In genomic region chr9:104745852-104746251, GRCh38 we compare ENCODE assay signal across 1 cellular context.
TF ChIP-seq lines count a peak whose summit lies in the region.

No MANE protein-coding gene starts in this region.

TF ChIP-seq in K562, 482 proteins besides CTCF, POLR2A, EP300 and RAD21 (continues in another document):
- no peak for TF ChIP-seq BCLAF1 (IDR thresholded peaks at IDR 0.05; ENCODE audit: borderline replicate concordance in 1 of 2, control insufficient read depth in 1 of 2, low read depth in 2 of 2, low read length in 1 of 2)
- TF ChIP-seq ZNF551 (CRISPR knock-in tag; IDR thresholded peaks at IDR 0.05) = no peak
- no peak for TF ChIP-seq ATF2 (CRISPR knock-in tag; IDR thresholded peaks at IDR 0.05)
- TF ChIP-seq RB1 (IDR thresholded peaks at IDR 0.05; ENCODE audit: low read depth) = no peak
- 0 out of 4 replicates have a peak, but pooled peaks of 1 of the 2 experiments have one; percentile 33 for TF ChIP-seq ETV6 (IDR thresholded peaks at IDR 0.05; ENCODE audit: borderline replicate concordance in 1 of 2, low read depth in 2 of 2, low read length in 1 of 2)
- TF ChIP-seq ETV6 (CRISPR knock-in tag; IDR thresholded peaks at IDR 0.05; ENCODE audit: borderline replicate concordance) = no peak
- TF ChIP-seq FOXA1 (IDR thresholded peaks at IDR 0.05; ENCODE audit: borderline replicate concordance) = no peak
- 0 out of 2 replicates have a peak, but pooled peaks have one; percentile 19 for TF ChIP-seq ADNP (tag; IDR thresholded peaks at IDR 0.05)
- no peak for TF ChIP-seq ZNF696 (CRISPR knock-in tag; conservative IDR thresholded peaks at IDR 0.05)
- no peak for TF ChIP-seq PURB (CRISPR knock-in tag; IDR thresholded peaks at IDR 0.05; ENCODE audit: low read depth)
- no peak for TF ChIP-seq CBX3 (IDR thresholded peaks at IDR 0.05; ENCODE audit: borderline replicate concordance in 1 of 2, low read length in 2 of 2)
- TF ChIP-seq BMI1 (IDR thresholded peaks at IDR 0.05; ENCODE audit: low read length) = no peak
- no peak for TF ChIP-seq RFX5 (IDR thresholded peaks at IDR 0.05; ENCODE audit: low read depth, low read length)
- no peak for TF ChIP-seq ZNF57 (CRISPR knock-in tag; IDR thresholded peaks at IDR 0.05)
- TF ChIP-seq PRMT5 (CRISPR knock-in tag; IDR thresholded peaks at IDR 0.05) = no peak
- TF ChIP-seq POLR2H (tag; IDR thresholded peaks at IDR 0.05; ENCODE audit: low read depth) = no peak
- no peak for TF ChIP-seq MTF1 (CRISPR knock-in tag; IDR thresholded peaks at IDR 0.05; ENCODE audit: borderline replicate concordance)
- no peak for TF ChIP-seq SREBF1 (IDR thresholded peaks at IDR 0.05; ENCODE audit: borderline replicate concordance, low read depth, low read length)
- no peak for TF ChIP-seq RNF219 (CRISPR knock-in tag; IDR thresholded peaks at IDR 0.05)
- no peak for TF ChIP-seq DMBX1 (CRISPR knock-in tag; IDR thresholded peaks at IDR 0.05; ENCODE audit: borderline replicate concordance)
- no peak for TF ChIP-seq STAG1 (CRISPR knock-in tag; IDR thresholded peaks at IDR 0.05; ENCODE audit: borderline replicate concordance)
- no peak for TF ChIP-seq HMG20A (CRISPR knock-in tag; conservative IDR thresholded peaks at IDR 0.05)
- TF ChIP-seq ZNF274 (IDR thresholded peaks at IDR 0.05; ENCODE audit: borderline replicate concordance, low read depth, low read length) = no peak
- TF ChIP-seq AFF4 (CRISPR knock-in tag; IDR thresholded peaks at IDR 0.05) = no peak
- no peak for TF ChIP-seq GTF2E2 (tag; IDR thresholded peaks at IDR 0.05)
- TF ChIP-seq DEAF1 (CRISPR knock-in tag; IDR thresholded peaks at IDR 0.05) = no peak
- TF ChIP-seq ZNF77 (CRISPR knock-in tag; IDR thresholded peaks at IDR 0.05) = no peak
- TF ChIP-seq CLOCK (CRISPR knock-in tag; IDR thresholded peaks at IDR 0.05; ENCODE audit: borderline replicate concordance) = no peak
- TF ChIP-seq TCF7L2 (IDR thresholded peaks at IDR 0.05; ENCODE audit: low read depth, low read length) = no peak
- no peak for TF ChIP-seq JUN (IDR thresholded peaks at IDR 0.05; ENCODE audit: borderline replicate concordance, low read depth, low read length)
- TF ChIP-seq JUN (CRISPR knock-in tag; IDR thresholded peaks at IDR 0.05; ENCODE audit: borderline replicate concordance) = no peak
- TF ChIP-seq MIER1 (IDR thresholded peaks at IDR 0.05; ENCODE audit: low read depth) = no peak
- TF ChIP-seq MCM3 (IDR thresholded peaks at IDR 0.05) = no peak
- TF ChIP-seq FOXK1 (CRISPR knock-in tag; IDR thresholded peaks at IDR 0.05; ENCODE audit: borderline replicate concordance) = no peak
- TF ChIP-seq ATF1 (CRISPR knock-in tag; IDR thresholded peaks at IDR 0.05) = no peak
- TF ChIP-seq ATF1 (tag; IDR thresholded peaks at IDR 0.05) = no peak
- 0 out of 2 replicates have a peak, but pooled peaks have one; percentile 37 for TF ChIP-seq ATF4 (CRISPR knock-in tag; IDR thresholded peaks at IDR 0.05)
- TF ChIP-seq TCF3 (CRISPR knock-in tag; IDR thresholded peaks at IDR 0.05) = peak; percentile 42; the same call in 1 of the 2 replicates
- TF ChIP-seq KDM5B (IDR thresholded peaks at IDR 0.05; ENCODE audit: insufficient replicate concordance, low read depth, low read length) = no peak
- no peak for TF ChIP-seq BCL6 (CRISPR knock-in tag; IDR thresholded peaks at IDR 0.05)
- no peak for TF ChIP-seq BDP1 (IDR thresholded peaks at IDR 0.05; ENCODE audit: insufficient read depth, insufficient read length)
- TF ChIP-seq LARP7 (IDR thresholded peaks at IDR 0.05) = no peak
- TF ChIP-seq RNF2 (IDR thresholded peaks at IDR 0.05) = no peak
- TF ChIP-seq ILF3 (IDR thresholded peaks at IDR 0.05; ENCODE audit: borderline replicate concordance) = no peak
- TF ChIP-seq ZNF507 (tag; conservative IDR thresholded peaks at IDR 0.05) = no peak
- no peak for TF ChIP-seq HES1 (IDR thresholded peaks at IDR 0.05; ENCODE audit: low read depth)
- TF ChIP-seq SIRT6 (IDR thresholded peaks at IDR 0.05; ENCODE audit: low read depth, low read length) = no peak
- peak; percentile 81 for TF ChIP-seq ZNF75A (CRISPR knock-in tag; IDR thresholded peaks at IDR 0.05)
- no peak for TF ChIP-seq RFX7 (CRISPR knock-in tag; IDR thresholded peaks at IDR 0.05)
- TF ChIP-seq ZBTB5 (IDR thresholded peaks at IDR 0.05) = no peak
- TF ChIP-seq MEF2A (IDR thresholded peaks at IDR 0.05; ENCODE audit: control insufficient read depth, low read depth, low read length) = no peak
- TF ChIP-seq MCM2 (IDR thresholded peaks at IDR 0.05; ENCODE audit: low read depth) = no peak
- no peak for TF ChIP-seq NR4A1 (CRISPR knock-in tag; IDR thresholded peaks at IDR 0.05)
- TF ChIP-seq NR4A1 (tag; IDR thresholded peaks at IDR 0.05) = no peak
